8 cellular contexts compared by ENCODE assay signal in the genomic region with DNA sequence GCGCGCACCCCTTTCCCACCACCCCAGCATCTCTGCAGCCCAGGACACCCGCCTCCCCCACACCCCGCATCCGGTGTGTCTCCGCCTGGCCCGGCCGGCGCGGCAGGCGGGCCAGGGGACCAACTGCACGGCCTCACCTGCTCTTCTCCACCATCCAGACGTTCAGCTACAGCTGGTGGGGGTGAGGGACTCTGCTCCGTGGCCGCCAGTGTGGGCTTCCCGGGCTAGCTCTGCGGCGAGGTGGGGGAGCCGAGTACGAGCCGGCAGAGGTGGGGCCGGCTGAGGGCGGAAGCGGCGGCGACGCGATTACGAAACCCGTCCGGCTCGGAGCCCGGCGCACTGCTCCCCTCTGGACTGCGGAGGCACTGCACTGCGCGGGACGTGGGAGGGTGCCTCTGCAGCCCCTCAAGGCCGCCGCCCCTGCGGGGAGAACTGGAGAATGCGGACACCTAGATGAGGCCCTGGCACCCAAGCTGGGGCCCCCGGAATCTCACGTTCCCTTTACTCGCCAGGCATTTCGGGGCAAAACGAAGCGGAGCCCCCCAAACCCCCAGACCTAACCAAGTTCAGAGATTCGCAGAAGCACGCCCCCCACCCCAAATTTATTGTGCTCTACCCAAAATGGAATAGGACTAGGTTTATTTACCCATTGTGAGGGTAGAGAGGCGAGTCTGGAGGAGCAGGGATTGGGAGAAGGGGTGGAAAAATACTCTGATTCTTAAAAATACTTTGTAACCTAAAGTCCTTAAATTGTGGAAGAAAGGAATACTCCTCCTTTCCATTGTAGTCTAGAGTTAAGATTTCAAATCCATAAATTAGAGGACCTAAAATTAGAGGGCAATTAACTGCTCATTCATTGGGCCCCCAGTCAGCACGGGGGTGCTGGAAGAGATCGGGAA. TPM values are rescaled to one million over a fixed set of nuclear protein-coding genes. Genes with fewer than 3 reads are reported as not detected.
DNase-seq lines count a peak whose midpoint lies in the region; ATAC-seq, FAIRE-seq and TF ChIP-seq lines count a peak whose summit lies in the region.

A gene with protein sequence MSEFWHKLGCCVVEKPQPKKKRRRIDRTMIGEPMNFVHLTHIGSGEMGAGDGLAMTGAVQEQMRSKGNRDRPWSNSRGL (minus strand): TSS at position 281 of the 899 bp plus-strand sequence. CDS start 3,892 bp downstream, outside the sequence.

- CTCF ChIA-PET in AG04449 (lab: Yijun Ruan, JAX) = interaction anchor here (0.9 to 4.9 kb wide), 7 partner anchors 8 to 96 kb away, joined by 3 to 31 read pairs (median 14); a partner anchor contains a TSS

- peaks cover 46% of the 10 kb centered on the region for H3K36me3 Mint-ChIP-seq in central memory CD8-positive, alpha-beta T cell (ENCODE audit: insufficient read depth)

- peaks cover 18 to 20% of the 10 kb centered on the region in 2 donors for H3K4me1 ChIP-seq in kidney (ENCODE audit: control insufficient read depth in 1 of 2, insufficient read depth in 1 of 2, low read depth in 1 of 2, low read length in 2 of 2)

- peak within 1 kb of the TSS; percentile 97 to 98 for H3K27ac ChIP-seq in kidney (ENCODE audit: low read depth in 2 of 2, low read length in 2 of 2)

- H3K4me3 ChIP-seq in AG04449 (ENCODE audit: low read depth, low read length) (peak within 1 kb of the TSS; percentile 94), kidney (ENCODE audit: low read length in 2 of 2) (peak within 1 kb of the TSS; percentile 95 to 99)

- TF ChIP-seq CTCF in AG04449 (IDR thresholded peaks at IDR 0.05; ENCODE audit: insufficient read depth, low read length, missing control alignments) = peak; percentile 92
- peak; percentile 75 for TF ChIP-seq CTCF in kidney (IDR thresholded peaks at IDR 0.05; ENCODE audit: borderline replicate concordance, extremely low read depth, insufficient read depth)

- peaks cover 60% of the 10 kb centered on the region for H3K4me1 Mint-ChIP-seq in central memory CD8-positive, alpha-beta T cell

- ATAC-seq in GM18861 (IDR thresholded peaks at IDR 0.05; ENCODE audit: unreplicated experiment) = peak; percentile 59
- ATAC-seq in HG03103 (IDR thresholded peaks at IDR 0.05; ENCODE audit: low read depth, unreplicated experiment) = peak; percentile 66
- peak; percentile 81 for ATAC-seq in central memory CD8-positive, alpha-beta T cell (replicated peaks; ENCODE audit: extremely low read depth, poor library complexity, severe bottlenecking)

- peaks cover 12 to 23% of the 10 kb centered on the region in 2 donors for H3K36me3 ChIP-seq in kidney (ENCODE audit: control insufficient read depth in 1 of 2, insufficient read depth in 2 of 2, low read length in 2 of 2)

- H3K4me3 Mint-ChIP-seq in central memory CD8-positive, alpha-beta T cell = peak within 1 kb of the TSS; percentile 92

- H3K9ac ChIP-seq in kidney (ENCODE audit: low read length in 2 of 2) = peak within 1 kb of the TSS; percentile 92 to 99

- POLR2A ChIA-PET in AG04449 (lab: Yijun Ruan, JAX) = interaction anchor here (0.8 to 6.5 kb wide), 2 partner anchors 10 to 11 kb away, joined by 3 to 56 read pairs; a partner anchor contains a TSS

- intact Hi-C loops in kidney (cut with DNase I) = no loop called here

- H3K9me3 ChIP-seq in kidney (ENCODE audit: control insufficient read depth in 1 of 2, low read length in 2 of 2) = no peaks in the 10 kb centered on the region

- no peaks in the 10 kb centered on the region for H3K9me3 Mint-ChIP-seq in central memory CD8-positive, alpha-beta T cell

- peak; percentile 10 for DNase-seq in AG04449 (ENCODE audit: low read depth, low spot score)
- DNase-seq in NCI-H226 = peak; percentile 82
- peak; percentile 52 to 79 (median 70) for DNase-seq in activated CD4-positive, CD25-positive, alpha-beta regulatory T cell (lab: John Stamatoyannopoulos, UW)
- DNase-seq in central memory CD8-positive, alpha-beta T cell (ENCODE audit: low spot score in 2 of 2) = peak; percentile 67 to 77
- DNase-seq in kidney = peak; percentile 95
- peak; percentile 76 to 84 for DNase-seq in stimulated activated CD4-positive, alpha-beta T cell treated with anti-CD3 and anti-CD28 coated beads, Interleukin-15, amount 100 ng/mL, for 48 hours (ENCODE audit: low read depth in 2 of 2)

- no peak for FAIRE-seq in kidney (lab: Jason Lieb, UNC)

- no peaks in the 10 kb centered on the region for H3K27me3 Mint-ChIP-seq in central memory CD8-positive, alpha-beta T cell

- H3K27ac Mint-ChIP-seq in central memory CD8-positive, alpha-beta T cell (ENCODE audit: low read depth) = peak within 1 kb of the TSS; percentile 91

RNA-seq across cellular contexts. Expression of the gene that starts here (rescaled TPM):
- 107 TPM for total RNA-seq in kidney
- polyA plus RNA-seq in kidney (ENCODE audit: insufficient read depth, low read depth, low replicate concordance) = 36.6 TPM

Comparison
In these comparisons a context has a peak if more than half of its experiments do, and no peak if none do; other contexts are left out.
1. Peak in every context shown above with its lines: DNase-seq, ATAC-seq, H3K4me3 ChIP-seq and H3K27ac ChIP-seq.
2. DNase-seq: peak in every context shown above with its lines; median percentile 95 in kidney; 82 in NCI-H226; 80 in stimulated activated CD4-positive, alpha-beta T cell treated with anti-CD3 and anti-CD28 coated beads, Interleukin-15, amount 100 ng/mL, for 48 hours; 72 in central memory CD8-positive, alpha-beta T cell; 70 in activated CD4-positive, CD25-positive, alpha-beta regulatory T cell; 10 in AG04449.